Comparison of ENCODE assay signal across 8 cellular contexts in genomic region chr3:153221748-153222162, GRCh38. TPM values are rescaled to one million over a fixed set of nuclear protein-coding genes. Genes with fewer than 3 reads are reported as not detected.
DNase-seq lines count a peak whose midpoint lies in the region; ATAC-seq and TF ChIP-seq lines count a peak whose summit lies in the region.

No MANE protein-coding gene starts in this region.

- H3K4me3 ChIP-seq in mucosa of rectum (ENCODE audit: low read length in 2 of 2) = peak overlapping the region in 1 of 2 donors; percentile 41

- peak overlapping the region; percentile 41 to 70 for H3K4me3 Mint-ChIP-seq in CD14-positive monocyte
- peak overlapping the region; percentile 65 for H3K4me3 Mint-ChIP-seq in activated CD4-positive, alpha-beta T cell treated with anti-CD3 and anti-CD28 coated beads, Interleukin-2, amount 10 ng/mL, durations not matched to agents 7 days and 5 days

- peaks cover 0 to 4% (median 0%) of the 10 kb centered on the region in 7 donors for H3K9me3 Mint-ChIP-seq in CD14-positive monocyte
- peaks cover 9% of the 10 kb centered on the region for H3K9me3 Mint-ChIP-seq in activated CD4-positive, alpha-beta T cell treated with anti-CD3 and anti-CD28 coated beads, Interleukin-2, amount 10 ng/mL, durations not matched to agents 7 days and 5 days

- H3K4me1 Mint-ChIP-seq in CD14-positive monocyte = peaks cover 50% of the 10 kb centered on the region
- peaks cover 57% of the 10 kb centered on the region for H3K4me1 Mint-ChIP-seq in activated CD4-positive, alpha-beta T cell treated with anti-CD3 and anti-CD28 coated beads, Interleukin-2, amount 10 ng/mL, durations not matched to agents 7 days and 5 days

- H3K4me1 ChIP-seq in mucosa of rectum (ENCODE audit: control insufficient read depth in 2 of 2, insufficient read depth in 2 of 2, low read length in 2 of 2) = no peaks in the 10 kb centered on the region

- POLR2A ChIA-PET in activated CD4-positive, alpha-beta T cell treated with anti-CD3 and anti-CD28 coated beads, Interleukin-2, amount 10 ng/mL, durations not matched to agents 7 days and 5 days (lab: Charles Lee) = interaction anchor here (0.9 to 1.1 kb wide), 2 partner anchors 59 to 61 kb away, joined by 5 to 6 read pairs; no protein-coding TSS in a partner anchor

- peaks cover 5 to 12% of the 10 kb centered on the region in 2 donors for H3K36me3 Mint-ChIP-seq in CD14-positive monocyte
- peaks cover 18% of the 10 kb centered on the region for H3K36me3 Mint-ChIP-seq in activated CD4-positive, alpha-beta T cell treated with anti-CD3 and anti-CD28 coated beads, Interleukin-2, amount 10 ng/mL, durations not matched to agents 7 days and 5 days (ENCODE audit: low read depth)

- no peaks in the 10 kb centered on the region for H3K36me3 ChIP-seq in mucosa of rectum (ENCODE audit: control insufficient read depth in 2 of 2, insufficient read depth in 2 of 2, low read length in 2 of 2)

- intact Hi-C loops in CD14-positive monocyte (cut with micrococcal nuclease) = loop anchor here (2.0 to 5.0 kb wide), 3 partner anchors 23 to 67 kb away; partner anchors contain the start of gene RAP2B (in 1 of the 2)

- peak overlapping the region; percentile 97 to 99 (median 98) for H3K27ac Mint-ChIP-seq in CD14-positive monocyte
- peak overlapping the region; percentile 92 for H3K27ac Mint-ChIP-seq in activated CD4-positive, alpha-beta T cell treated with anti-CD3 and anti-CD28 coated beads, Interleukin-2, amount 10 ng/mL, durations not matched to agents 7 days and 5 days

- CTCF ChIA-PET in activated CD4-positive, alpha-beta T cell treated with anti-CD3 and anti-CD28 coated beads, Interleukin-2, amount 10 ng/mL, durations not matched to agents 7 days and 5 days (lab: Charles Lee) = interaction anchor here (1.0 to 1.8 kb wide), 6 partner anchors 12 to 58 kb away, joined by 3 to 5 read pairs (median 4); no protein-coding TSS in a partner anchor

- no peak for TF ChIP-seq CTCF in CD14-positive monocyte (IDR thresholded peaks at IDR 0.05)

- peaks cover 0 to 2% (median 2%) of the 10 kb centered on the region in 3 donors for H3K27me3 Mint-ChIP-seq in CD14-positive monocyte (ENCODE audit: low read depth in 3 of 3)
- H3K27me3 Mint-ChIP-seq in activated CD4-positive, alpha-beta T cell treated with anti-CD3 and anti-CD28 coated beads, Interleukin-2, amount 10 ng/mL, durations not matched to agents 7 days and 5 days = no peaks in the 10 kb centered on the region

- H3K9ac ChIP-seq in mucosa of rectum (ENCODE audit: low read depth in 1 of 2, low read length in 2 of 2) = no peak overlapping the region

- peak; percentile 94 for DNase-seq in CD14-positive monocyte (ENCODE audit: low spot score)
- DNase-seq in KG1 (lab: John Stamatoyannopoulos, UW) = peak; percentile 82
- DNase-seq in activated CD4-positive, alpha-beta T cell treated with anti-CD3 and anti-CD28 coated beads, Interleukin-2, amount 10 ng/mL, durations not matched to agents 7 days and 5 days = peak; percentile 86
- peak; percentile 37 for DNase-seq in effector CD8-positive, alpha-beta T cell (lab: John Stamatoyannopoulos, UW)
- peak; percentile 23 to 54 for DNase-seq in stimulated activated CD8-positive, alpha-beta memory T cell treated with anti-CD3 and anti-CD28 coated beads, Interleukin-7, amount 100 ng/mL, for 48 hours (ENCODE audit: extremely low read depth in 1 of 2, low read depth in 1 of 2)
- no peak for DNase-seq in D341Med (ENCODE audit: low spot score)

- H3K27me3 ChIP-seq in mucosa of rectum (ENCODE audit: control insufficient read depth in 2 of 2, insufficient read depth in 2 of 2, low read length in 2 of 2) = no peaks in the 10 kb centered on the region

- ATAC-seq in GM21526 (IDR thresholded peaks at IDR 0.05; ENCODE audit: low FRiP score, unreplicated experiment) = peak; percentile 97

- peak overlapping the region; percentile 54 to 55 for H3K27ac ChIP-seq in mucosa of rectum (ENCODE audit: low read depth in 2 of 2, low read length in 2 of 2)

- H3K9me3 ChIP-seq in mucosa of rectum (ENCODE audit: control insufficient read depth in 2 of 2, low read length in 2 of 2) = no peaks in the 10 kb centered on the region

RNA-seq across cellular contexts. Expression of gene RAP2B, which starts 59.7 kb away (rescaled TPM):
- polyA plus RNA-seq in CD14-positive monocyte = 10 to 100 TPM; 24.7 to 35.5 TPM
- 10 to 100 TPM; 22.5 to 23.7 TPM for total RNA-seq in activated CD4-positive, alpha-beta T cell treated with anti-CD3 and anti-CD28 coated beads, Interleukin-2, amount 10 ng/mL, durations not matched to agents 7 days and 5 days
